In genomic region chr1:34328281-34328680, GRCh38 we compare ENCODE assay signal across 21 cellular contexts.
"Had no signal": no experiment of that assay in that cellular context is flagged by ENCODE, and none has a peak within 500 bp of the region (broad histone marks: within the 10 kb centered on the region; RNA-seq: fewer than 3 reads in every experiment).

No MANE protein-coding gene starts in this region.

- ATAC-seq: left cardiac atrium; left ventricle myocardium superior; natural killer cell treated with Interleukin-12 subunit alpha and Interleukin-12 subunit beta and Interleukin-15 and Interleukin-18, amount 100 ng/mL, for 72 hours had no signal

- FAIRE-seq: endothelial cell of umbilical vein, kidney, small intestine had no signal

- H3K4me2 ChIP-seq: hepatocyte had no signal

- H3K79me2 ChIP-seq: hepatocyte had no signal

- H3K9me3 Mint-ChIP-seq: natural killer cell treated with Interleukin-12 subunit alpha and Interleukin-12 subunit beta and Interleukin-15 and Interleukin-18, amount 100 ng/mL, for 72 hours had no signal

- H2AFZ ChIP-seq: hepatocyte had no signal

- H3K36me3 Mint-ChIP-seq: natural killer cell treated with Interleukin-12 subunit alpha and Interleukin-12 subunit beta and Interleukin-15 and Interleukin-18, amount 100 ng/mL, for 72 hours had no signal

- H3K36me3 ChIP-seq: colonic mucosa, neutrophil, stomach, thoracic aorta, transverse colon had no signal

- DNase-seq: colonic mucosa; dermis blood vessel endothelial cell; erythroblast; foreskin melanocyte; kidney; left cardiac atrium; left ventricle myocardium superior; mesenchymal stem cell; midbrain; small intestine; stimulated activated CD4-positive, alpha-beta T cell treated with anti-CD3 and anti-CD28 coated beads, Interleukin-12 subunit alpha, Interleukin-12 subunit beta, amount 100 ng/mL, for 4 hours; stimulated activated naive CD4-positive, alpha-beta T cell; stomach; substantia nigra; transverse colon had no signal

- H3K4me3 Mint-ChIP-seq: natural killer cell treated with Interleukin-12 subunit alpha and Interleukin-12 subunit beta and Interleukin-15 and Interleukin-18, amount 100 ng/mL, for 72 hours had no signal

- H3K27ac Mint-ChIP-seq: natural killer cell treated with Interleukin-12 subunit alpha and Interleukin-12 subunit beta and Interleukin-15 and Interleukin-18, amount 100 ng/mL, for 72 hours had no signal

- H3K4me1 ChIP-seq: colonic mucosa, stomach, transverse colon had no signal

- H3K27ac ChIP-seq: colonic mucosa, hepatocyte, neutrophil, stomach, thoracic aorta, transverse colon had no signal

- H3K9me3 ChIP-seq: colonic mucosa, neutrophil, stomach, thoracic aorta, transverse colon had no signal

- H3K27me3 ChIP-seq: colonic mucosa, neutrophil had no signal

- H3K4me3 ChIP-seq: colonic mucosa, hepatocyte, lung, stomach, thoracic aorta, transverse colon had no signal
